Comparison of ENCODE assay signal across 1 cellular context in the genomic region with DNA sequence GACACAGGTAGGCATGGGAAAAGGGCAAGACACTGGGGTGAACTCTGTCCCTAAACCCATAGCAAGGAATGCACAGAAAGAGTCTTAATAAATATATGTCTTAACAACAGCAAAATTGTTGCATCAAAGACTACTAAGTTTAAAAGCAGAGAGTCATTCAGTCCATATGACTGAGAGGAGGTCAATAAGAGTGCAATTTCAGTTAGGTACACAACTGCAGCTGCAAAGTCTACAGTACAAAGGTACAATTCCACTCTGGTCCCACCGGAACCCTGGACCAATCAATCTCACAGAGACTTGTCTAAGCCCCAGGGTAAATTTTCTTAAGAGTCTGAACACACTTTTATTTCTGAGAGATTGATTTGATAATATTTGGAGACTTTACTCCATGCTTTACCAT.
TF ChIP-seq lines count a peak whose summit lies in the region.

No MANE protein-coding gene starts in this region.

TF ChIP-seq in HepG2, 621 proteins besides CTCF, POLR2A, EP300 and RAD21 (continued from another document):
- TF ChIP-seq, protein P1, sequence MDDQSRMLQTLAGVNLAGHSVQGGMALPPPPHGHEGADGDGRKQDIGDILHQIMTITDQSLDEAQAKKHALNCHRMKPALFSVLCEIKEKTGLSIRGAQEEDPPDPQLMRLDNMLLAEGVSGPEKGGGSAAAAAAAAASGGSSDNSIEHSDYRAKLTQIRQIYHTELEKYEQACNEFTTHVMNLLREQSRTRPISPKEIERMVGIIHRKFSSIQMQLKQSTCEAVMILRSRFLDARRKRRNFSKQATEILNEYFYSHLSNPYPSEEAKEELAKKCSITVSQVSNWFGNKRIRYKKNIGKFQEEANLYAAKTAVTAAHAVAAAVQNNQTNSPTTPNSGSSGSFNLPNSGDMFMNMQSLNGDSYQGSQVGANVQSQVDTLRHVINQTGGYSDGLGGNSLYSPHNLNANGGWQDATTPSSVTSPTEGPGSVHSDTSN (CRISPR knock-in tag; IDR thresholded peaks at IDR 0.05; ENCODE audit: borderline replicate concordance), result no peak
- TF ChIP-seq, protein P2, sequence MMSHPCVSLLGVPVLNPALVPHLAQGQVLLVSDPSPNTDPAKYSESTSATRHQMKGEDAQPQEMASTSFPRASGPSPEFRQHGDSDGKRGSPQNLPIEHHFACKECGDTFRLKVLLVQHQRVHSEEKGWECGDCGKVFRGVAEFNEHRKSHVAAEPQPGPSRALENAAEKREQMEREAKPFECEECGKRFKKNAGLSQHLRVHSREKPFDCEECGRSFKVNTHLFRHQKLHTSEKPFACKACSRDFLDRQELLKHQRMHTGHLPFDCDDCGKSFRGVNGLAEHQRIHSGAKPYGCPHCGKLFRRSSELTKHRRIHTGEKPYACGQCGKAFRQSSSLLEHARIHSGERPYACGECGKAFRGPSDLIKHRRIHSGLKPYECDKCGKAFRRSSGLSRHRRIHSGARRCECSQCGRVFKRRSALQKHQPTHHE (CRISPR knock-in tag; IDR thresholded peaks at IDR 0.05; ENCODE audit: borderline replicate concordance), result no peak
- TF ChIP-seq, protein P3, sequence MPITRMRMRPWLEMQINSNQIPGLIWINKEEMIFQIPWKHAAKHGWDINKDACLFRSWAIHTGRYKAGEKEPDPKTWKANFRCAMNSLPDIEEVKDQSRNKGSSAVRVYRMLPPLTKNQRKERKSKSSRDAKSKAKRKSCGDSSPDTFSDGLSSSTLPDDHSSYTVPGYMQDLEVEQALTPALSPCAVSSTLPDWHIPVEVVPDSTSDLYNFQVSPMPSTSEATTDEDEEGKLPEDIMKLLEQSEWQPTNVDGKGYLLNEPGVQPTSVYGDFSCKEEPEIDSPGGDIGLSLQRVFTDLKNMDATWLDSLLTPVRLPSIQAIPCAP (CRISPR knock-in tag; IDR thresholded peaks at IDR 0.05; ENCODE audit: low read depth), result no peak
